In the genomic region with DNA sequence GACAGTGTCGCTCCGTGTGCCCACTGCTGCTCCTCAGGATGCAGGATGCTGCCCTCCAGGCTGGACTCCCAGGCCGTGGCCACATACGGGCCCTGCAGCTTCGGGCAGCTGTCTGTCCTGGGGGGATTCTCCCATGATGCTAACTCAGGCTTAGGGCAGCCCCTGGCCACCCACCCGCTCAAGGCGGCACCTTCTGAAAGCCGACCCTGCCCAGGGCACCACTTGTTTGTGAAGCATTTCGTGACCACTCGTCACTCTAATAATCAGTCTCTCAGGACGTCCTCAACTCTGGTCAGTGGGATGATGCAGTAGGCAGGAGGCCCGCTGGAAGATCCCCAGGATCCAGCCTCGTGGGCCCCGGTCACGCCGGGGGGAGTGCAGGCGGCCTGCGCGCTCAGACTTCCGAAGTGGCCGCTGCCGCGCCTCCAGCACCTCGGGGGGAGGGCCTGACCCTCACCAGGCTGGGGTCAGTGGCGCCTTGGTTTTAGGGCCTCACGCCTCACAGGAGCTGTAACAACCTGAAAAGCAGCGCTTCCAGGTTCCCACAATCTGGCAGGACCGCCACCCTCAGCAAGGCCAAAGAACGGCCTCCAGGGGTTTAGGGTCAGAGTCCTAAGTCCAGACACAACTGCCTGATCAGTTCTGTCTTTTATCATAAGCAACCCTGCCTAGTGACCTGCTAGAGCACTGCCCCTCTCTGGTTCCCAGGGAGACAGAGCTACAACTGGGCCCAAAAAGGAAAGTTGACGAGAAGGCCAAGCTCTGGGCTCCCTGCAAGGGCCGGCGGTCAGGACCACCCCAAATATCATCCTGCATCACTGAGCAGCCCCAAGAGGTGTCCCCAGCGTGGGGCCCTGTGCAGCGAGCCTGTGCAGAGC, we compare ENCODE assay signal across 18 cellular contexts.
"Had no signal": no experiment of that assay in that cellular context is flagged by ENCODE, and none has a peak within 500 bp of the region (broad histone marks: within the 10 kb centered on the region; RNA-seq: fewer than 3 reads in every experiment).

No MANE protein-coding gene starts in this region.

- H3K9me3 Mint-ChIP-seq: activated CD4-positive, alpha-beta memory T cell treated with anti-CD3 and anti-CD28 coated beads, Interleukin-2, amount 10 ng/mL, durations not matched to agents 7 days and 5 days; mesothelial cell of epicardium; nephron progenitor cell had no signal

- H3K4me1 ChIP-seq: adrenal gland, breast epithelium, esophagus squamous epithelium, heart right ventricle had no signal

- H3K27me3 Mint-ChIP-seq: activated CD4-positive, alpha-beta memory T cell treated with anti-CD3 and anti-CD28 coated beads, Interleukin-2, amount 10 ng/mL, durations not matched to agents 7 days and 5 days; activated CD8-positive, alpha-beta memory T cell treated with anti-CD3 and anti-CD28 coated beads, Interleukin-2, amount 10 ng/mL, durations not matched to agents 7 days and 5 days; progenitor cell of endocrine pancreas had no signal

- H3K4me3 Mint-ChIP-seq: activated CD4-positive, alpha-beta memory T cell treated with anti-CD3 and anti-CD28 coated beads, Interleukin-2, amount 10 ng/mL, durations not matched to agents 7 days and 5 days; activated CD8-positive, alpha-beta memory T cell treated with anti-CD3 and anti-CD28 coated beads, Interleukin-2, amount 10 ng/mL, durations not matched to agents 7 days and 5 days; mesothelial cell of epicardium; nephron progenitor cell had no signal

- H3K27ac Mint-ChIP-seq: activated CD4-positive, alpha-beta memory T cell treated with anti-CD3 and anti-CD28 coated beads, Interleukin-2, amount 10 ng/mL, durations not matched to agents 7 days and 5 days; activated CD8-positive, alpha-beta memory T cell treated with anti-CD3 and anti-CD28 coated beads, Interleukin-2, amount 10 ng/mL, durations not matched to agents 7 days and 5 days; mesothelial cell of epicardium; progenitor cell of endocrine pancreas had no signal

- H3K27me3 ChIP-seq: adrenal gland, breast epithelium, esophagus squamous epithelium, heart right ventricle had no signal

- ATAC-seq: activated CD8-positive, alpha-beta memory T cell treated with anti-CD3 and anti-CD28 coated beads, Interleukin-2, amount 10 ng/mL, durations not matched to agents 7 days and 5 days had no signal

- H3K27ac ChIP-seq: adrenal gland, breast epithelium, coronary artery, esophagus squamous epithelium, heart right ventricle, thoracic aorta had no signal

- H3K4me3 ChIP-seq: adrenal gland, breast epithelium, coronary artery, esophagus squamous epithelium, heart right ventricle, thoracic aorta had no signal

- H3K36me3 ChIP-seq: adrenal gland, breast epithelium, thoracic aorta had no signal

- DNase-seq: activated CD4-positive, alpha-beta memory T cell treated with anti-CD3 and anti-CD28 coated beads, Interleukin-2, amount 10 ng/mL, durations not matched to agents 7 days and 5 days; activated CD4-positive, alpha-beta T cell treated with anti-CD3 and anti-CD28 coated beads for 48 hours; activated CD4-positive, CD25-positive, alpha-beta regulatory T cell; activated CD8-positive, alpha-beta memory T cell treated with anti-CD3 and anti-CD28 coated beads, Interleukin-2, amount 10 ng/mL, durations not matched to agents 7 days and 5 days; activated naive CD4-positive, alpha-beta T cell treated with anti-CD3 and anti-CD28 coated beads, Interleukin-2, amount 50 U/mL, for 16 hours; adrenal gland; esophagus squamous epithelium; heart right ventricle; nephron progenitor cell; occipital lobe; stimulated activated CD4-positive, alpha-beta T cell treated with anti-CD3 and anti-CD28 coated beads, Interleukin-15, amount 100 ng/mL, for 24 hours; stimulated activated CD4-positive, alpha-beta T cell treated with anti-CD3 and anti-CD28 coated beads, Interleukin-2, amount 100 ng/mL, for 48 hours; T1000 had no signal

- H3K9me3 ChIP-seq: adrenal gland, breast epithelium, esophagus squamous epithelium, heart right ventricle, thoracic aorta had no signal

- H3K4me1 Mint-ChIP-seq: activated CD4-positive, alpha-beta memory T cell treated with anti-CD3 and anti-CD28 coated beads, Interleukin-2, amount 10 ng/mL, durations not matched to agents 7 days and 5 days; activated CD8-positive, alpha-beta memory T cell treated with anti-CD3 and anti-CD28 coated beads, Interleukin-2, amount 10 ng/mL, durations not matched to agents 7 days and 5 days; mesothelial cell of epicardium had no signal
